ENCODE assay signal across 19 cellular contexts in genomic region chrX:71245159-71245558, GRCh38. TPM values are rescaled to one million over a fixed set of nuclear protein-coding genes. Genes with fewer than 3 reads are reported as not detected.
A peak's percentile ranks its signal among the peaks of the same experiment; 100 is the strongest.
DNase-seq lines count a peak whose midpoint lies in the region; ATAC-seq, FAIRE-seq and TF ChIP-seq lines count a peak whose summit lies in the region.
"Had no signal": no experiment of that assay in that cellular context is flagged by ENCODE, and none has a peak within 500 bp of the region (broad histone marks: within the 10 kb centered on the region; RNA-seq: fewer than 3 reads in every experiment).

No MANE protein-coding gene starts in this region.

- no peak for DNase-seq in activated T-cell treated with anti-CD3 and anti-CD28 coated beads, Interleukin-2, amount 50 U/mL, for 24 hours
- no peak for DNase-seq in activated T-cell treated with anti-CD3 and anti-CD28 coated beads, Interleukin-2, amount 50 U/mL, for 1 hour
- DNase-seq in bronchial epithelial cell (ENCODE audit: low read depth) (peak; percentile 51), left colon (no peak), DMS 273 treated with DMSO at 0.1 percent for 48 hours (lab: John Stamatoyannopoulos, UW) (no peak), NCI-H524 (lab: John Stamatoyannopoulos, UW) (no peak)
- no peak for DNase-seq in activated CD4-positive, CD25-positive, alpha-beta regulatory T cell (lab: John Stamatoyannopoulos, UW)
- DNase-seq: AML-193; Calu3; CD4-positive, alpha-beta memory T cell; DMS53; DND-41; EL had no signal

- H3K36me3 ChIP-seq in bronchial epithelial cell (ENCODE audit: control insufficient read depth, insufficient read depth, low read length), result peaks cover 7% of the 10 kb centered on the region

- no peaks in the 10 kb centered on the region for H3K9me3 Mint-ChIP-seq in activated T-cell treated with anti-CD3 and anti-CD28 coated beads, Interleukin-2, amount 50 U/mL, for 24 hours
- H3K9me3 Mint-ChIP-seq: CD4-positive, alpha-beta memory T cell had no signal

- peak overlapping the region; percentile 4 for H3K27ac Mint-ChIP-seq in activated T-cell treated with anti-CD3 and anti-CD28 coated beads, Interleukin-2, amount 50 U/mL, for 24 hours
- H3K27ac Mint-ChIP-seq: CD4-positive, alpha-beta memory T cell had no signal

- H3K4me1 Mint-ChIP-seq in activated T-cell treated with anti-CD3 and anti-CD28 coated beads, Interleukin-2, amount 50 U/mL, for 24 hours (ENCODE audit: low read depth), result no peaks in the 10 kb centered on the region

- H3K4me3 Mint-ChIP-seq in activated T-cell treated with anti-CD3 and anti-CD28 coated beads, Interleukin-2, amount 50 U/mL, for 24 hours, result no peak overlapping the region
- H3K4me3 Mint-ChIP-seq: CD4-positive, alpha-beta memory T cell had no signal

- peak; percentile 43 for ATAC-seq in left colon
- ATAC-seq: A549, GM12878 had no signal

- intact Hi-C loops in left colon (cut with DNase I, micrococcal nuclease), result no loop called here

- peak; percentile 86 for FAIRE-seq in bronchial epithelial cell (lab: Jason Lieb, UNC)
- FAIRE-seq: A549, GM12878, GM19239, H1 had no signal

- no peak for TF ChIP-seq CTCF in bronchial epithelial cell (IDR thresholded peaks at IDR 0.05; ENCODE audit: insufficient read depth, low read length, severe bottlenecking)

- peaks cover 86% of the 10 kb centered on the region for H3K36me3 Mint-ChIP-seq in activated T-cell treated with anti-CD3 and anti-CD28 coated beads, Interleukin-2, amount 50 U/mL, for 24 hours (ENCODE audit: low read depth)

- no peaks in the 10 kb centered on the region for H3K27me3 ChIP-seq in bronchial epithelial cell (ENCODE audit: control insufficient read depth, insufficient read depth, low read length)

- H3K27me3 Mint-ChIP-seq in activated T-cell treated with anti-CD3 and anti-CD28 coated beads, Interleukin-2, amount 50 U/mL, for 24 hours, result peaks cover 27% of the 10 kb centered on the region
- H3K27me3 Mint-ChIP-seq: CD4-positive, alpha-beta memory T cell had no signal

- no peak overlapping the region for H3K4me3 ChIP-seq in bronchial epithelial cell (ENCODE audit: low read depth, low read length)
- H3K4me3 ChIP-seq: A549, GM12878, HAP-1 had no signal

RNA-seq across cellular contexts. Expression of gene ZMYM3, which starts 8.8 kb away (rescaled TPM):
- total RNA-seq in bronchial epithelial cell, result 1.6 and 1.9 TPM in 2 replicates
- total RNA-seq in left colon, result 10 to 100 TPM; 15.9 to 17.0 TPM

RNA-seq across cellular contexts. Expression of gene GJB1, which starts 22.1 kb away (rescaled TPM):
- total RNA-seq in bronchial epithelial cell, result 0.13 TPM in 1 of 2 replicates, not detected in the other
- 10 to 100 TPM; 67.9 to 72.6 TPM for total RNA-seq in left colon
- total RNA-seq: CD4-positive, alpha-beta memory T cell; GM12878; H1; HT1080 had no signal

RNA-seq across cellular contexts. Expression of gene NONO, which starts 38.3 kb away (rescaled TPM):
- 237 and 365 TPM in 2 replicates for total RNA-seq in bronchial epithelial cell
- 100 to 1,000 TPM; 158 to 183 TPM for total RNA-seq in left colon

RNA-seq across cellular contexts. Expression of gene ITGB1BP2, which starts 56.4 kb away (rescaled TPM):
- total RNA-seq in bronchial epithelial cell (1.1 and 2.4 TPM in 2 replicates), left colon (1 to 10 TPM in 1 of 2 donors, under 1 TPM in 1; 0.61 to 1.9 TPM)

Comparison
In these comparisons a context has a peak if more than half of its experiments do, and no peak if none do; other contexts are left out.
1. RNA of gene GJB1, which starts 22.1 kb away (total RNA-seq): 67.9 to 72.6 TPM in left colon; 0.13 TPM in bronchial epithelial cell; every median in the first group is over 10 times any median in the second.